18 cellular contexts compared by ENCODE assay signal in genomic region chr3:170040283-170040907, GRCh38. TPM values are rescaled to one million over a fixed set of nuclear protein-coding genes. Genes with fewer than 3 reads are reported as not detected.
DNase-seq lines count a peak whose midpoint lies in the region; ATAC-seq and TF ChIP-seq lines count a peak whose summit lies in the region.
"Had no signal": no experiment of that assay in that cellular context is flagged by ENCODE, and none has a peak within 500 bp of the region (broad histone marks: within the 10 kb centered on the region; RNA-seq: fewer than 3 reads in every experiment).

No MANE protein-coding gene starts in this region.

- intact Hi-C loops in CD4-positive, alpha-beta T cell (cut with DNase I, micrococcal nuclease) = loop anchor here in 1 of 2 experiments (5.0 kb wide), 1 partner anchor 33 kb away; no protein-coding TSS in a partner anchor

- peak overlapping the region; percentile 33 for H3K4me3 ChIP-seq in GM23338
- H3K4me3 ChIP-seq in mucosa of rectum (ENCODE audit: low read length in 2 of 2) = peak overlapping the region; percentile 77 to 100
- H3K4me3 ChIP-seq: lung had no signal

- peak overlapping the region; percentile 40 for H3K4me3 Mint-ChIP-seq in CD4-positive, alpha-beta T cell
- H3K4me3 Mint-ChIP-seq in GM23338 = peak overlapping the region; percentile 66
- H3K4me3 Mint-ChIP-seq: activated CD4-positive, alpha-beta memory T cell treated with anti-CD3 and anti-CD28 coated beads, Interleukin-2, amount 10 ng/mL, durations not matched to agents 7 days and 5 days; T-helper 17 cell had no signal

- H2AFZ ChIP-seq in GM23338 = peak overlapping the region; percentile 9; the same call in 1 of the 2 replicates

- POLR2A ChIA-PET in CD4-positive, alpha-beta T cell (lab: Charles Lee) = interaction anchor here (0.6 to 1.5 kb wide), 3 partner anchors 73 to 208 kb away, joined by 3 to 4 read pairs (median 3); partner anchors contain the start of gene SEC62

- peaks cover 30% of the 10 kb centered on the region for H3K4me1 Mint-ChIP-seq in CD4-positive, alpha-beta T cell (ENCODE audit: low read depth)
- H3K4me1 Mint-ChIP-seq in GM23338 = peaks cover 20% of the 10 kb centered on the region

- no peak overlapping the region for H3K27ac ChIP-seq in CD4-positive, alpha-beta T cell (ENCODE audit: low read depth, low read length)
- H3K27ac ChIP-seq in GM23338 (ENCODE audit: low read depth) (no peak overlapping the region), VCaP (peak overlapping the region; percentile 100), mucosa of rectum (ENCODE audit: low read depth in 2 of 2, low read length in 2 of 2) (peak overlapping the region; percentile 7 to 32)
- H3K27ac ChIP-seq: breast epithelium had no signal

- no peaks in the 10 kb centered on the region for H3K27me3 ChIP-seq in CD4-positive, alpha-beta T cell (ENCODE audit: control insufficient read depth, insufficient read depth, low read length)
- H3K27me3 ChIP-seq in GM23338 (ENCODE audit: insufficient read depth) = no peaks in the 10 kb centered on the region
- H3K27me3 ChIP-seq in mucosa of rectum (ENCODE audit: control insufficient read depth in 2 of 2, insufficient read depth in 2 of 2, low read length in 2 of 2) = no peaks in the 10 kb centered on the region

- no peaks in the 10 kb centered on the region for H3K27me3 Mint-ChIP-seq in CD4-positive, alpha-beta T cell
- H3K27me3 Mint-ChIP-seq in GM23338 (ENCODE audit: insufficient read depth, low read depth, poor library complexity) = no peaks in the 10 kb centered on the region
- H3K27me3 Mint-ChIP-seq: activated CD4-positive, alpha-beta memory T cell treated with anti-CD3 and anti-CD28 coated beads, Interleukin-2, amount 10 ng/mL, durations not matched to agents 7 days and 5 days; T-helper 17 cell had no signal

- H3K4me2 ChIP-seq in GM23338 = peak overlapping the region; percentile 97

- H3K79me2 ChIP-seq in GM23338 (replicated peaks; ENCODE audit: insufficient read depth) = peaks cover 16% of the 10 kb centered on the region; the same call in 1 of the 2 replicates

- peak overlapping the region in 1 of 2 donors; percentile 9 for H3K9ac ChIP-seq in mucosa of rectum (ENCODE audit: low read depth in 1 of 2, low read length in 2 of 2)

- no peaks in the 10 kb centered on the region for H3K9me2 ChIP-seq in GM23338 (ENCODE audit: insufficient read depth)

- CTCF ChIA-PET in CD4-positive, alpha-beta T cell (lab: Charles Lee) = interaction anchor here (1.6 kb wide), 1 partner anchor 277 kb away, joined by 3 read pairs; no protein-coding TSS in a partner anchor

- no peaks in the 10 kb centered on the region for H3K9me3 ChIP-seq in CD4-positive, alpha-beta T cell (ENCODE audit: control insufficient read depth, low read length)
- H3K9me3 ChIP-seq in mucosa of rectum (ENCODE audit: control insufficient read depth in 2 of 2, low read length in 2 of 2) = no peaks in the 10 kb centered on the region
- H3K9me3 ChIP-seq: breast epithelium had no signal

- no peak overlapping the region for H3K27ac Mint-ChIP-seq in CD4-positive, alpha-beta T cell
- peak overlapping the region; percentile 67; the same call in 1 of the 2 replicates for H3K27ac Mint-ChIP-seq in GM23338
- H3K27ac Mint-ChIP-seq: activated CD4-positive, alpha-beta memory T cell treated with anti-CD3 and anti-CD28 coated beads, Interleukin-2, amount 10 ng/mL, durations not matched to agents 7 days and 5 days; T-helper 17 cell had no signal

- H3F3A ChIP-seq in GM23338 (replicated peaks; ENCODE audit: low read depth) = peaks cover 5% of the 10 kb centered on the region

- no peak for TF ChIP-seq CTCF in CD4-positive, alpha-beta T cell (IDR thresholded peaks at IDR 0.05)
- TF ChIP-seq CTCF in GM23338 (conservative IDR thresholded peaks at IDR 0.05; ENCODE audit: low read depth in 2 of 2) (no peak), VCaP (conservative IDR thresholded peaks at IDR 0.05) (no peak)

- H3K36me3 ChIP-seq in GM23338 (ENCODE audit: insufficient read depth) (no peaks in the 10 kb centered on the region), mucosa of rectum (ENCODE audit: control insufficient read depth in 2 of 2, insufficient read depth in 2 of 2, low read length in 2 of 2) (peaks cover 0 to 4% of the 10 kb centered on the region in 2 donors)
- H3K36me3 ChIP-seq: breast epithelium had no signal

- H3K4me1 ChIP-seq in GM23338 (ENCODE audit: insufficient read depth) (peaks cover 20% of the 10 kb centered on the region), mucosa of rectum (ENCODE audit: control insufficient read depth in 2 of 2, insufficient read depth in 2 of 2, low read length in 2 of 2) (peaks cover 8 to 21% of the 10 kb centered on the region in 2 donors)
- H3K4me1 ChIP-seq: breast epithelium had no signal

- no peaks in the 10 kb centered on the region for H4K20me1 ChIP-seq in GM23338 (replicated peaks; ENCODE audit: insufficient read depth)

- ATAC-seq in CD4-positive, alpha-beta T cell (ENCODE audit: poor library complexity) = no peak
- ATAC-seq in GM23338 (no peak), HG02884 (IDR thresholded peaks at IDR 0.05; ENCODE audit: unreplicated experiment) (no peak)
- ATAC-seq: esophagus mucosa, T-helper 17 cell had no signal

- DNase-seq in CD4-positive, alpha-beta T cell = no peak
- DNase-seq in GM23338 (ENCODE audit: low spot score) = peak; percentile 28
- DNase-seq in SIG-M5 (lab: John Stamatoyannopoulos, UW) = no peak
- DNase-seq in activated CD4-positive, alpha-beta T cell treated with anti-CD3 and anti-CD28 coated beads for 48 hours = no peak
- DNase-seq in DMS114 treated with DMSO at 0.1 percent for 48 hours (lab: John Stamatoyannopoulos, UW; ENCODE audit: unreplicated experiment) = no peak
- DNase-seq: activated CD4-positive, alpha-beta memory T cell treated with anti-CD3 and anti-CD28 coated beads, Interleukin-2, amount 10 ng/mL, durations not matched to agents 7 days and 5 days; activated gamma-delta T cell; AML-193; hippocampal formation; KG1; NCI-H2029; T-helper 17 cell had no signal

- H3K9me3 Mint-ChIP-seq in CD4-positive, alpha-beta T cell = no peaks in the 10 kb centered on the region
- no peaks in the 10 kb centered on the region for H3K9me3 Mint-ChIP-seq in GM23338
- H3K9me3 Mint-ChIP-seq: activated CD4-positive, alpha-beta memory T cell treated with anti-CD3 and anti-CD28 coated beads, Interleukin-2, amount 10 ng/mL, durations not matched to agents 7 days and 5 days had no signal

- peaks cover 12% of the 10 kb centered on the region for H3K36me3 Mint-ChIP-seq in CD4-positive, alpha-beta T cell (ENCODE audit: low read depth)
- H3K36me3 Mint-ChIP-seq in GM23338 (ENCODE audit: low read depth) = peaks cover 9% of the 10 kb centered on the region; the same call in 2 of the 3 replicates

RNA-seq across cellular contexts. Expression of gene GPR160, which starts 2.6 kb away (rescaled TPM):
- 1 to 10 TPM; 5.7 TPM for total RNA-seq in CD4-positive, alpha-beta T cell
- 55.7 and 77.0 TPM in 2 replicates for total RNA-seq in GM23338 (2014; rRNA removed; shearing (Covaris generic))
- polyA plus RNA-seq in GM23338 (2016; fragmentation: Nextera tagmentation; extraction: Ambion mirVana) = 37.2 and 39.4 TPM in 2 replicates

Comparison
In these comparisons a context has a peak if more than half of its experiments do, and no peak if none do; other contexts are left out.
1. H3K27ac ChIP-seq: peak in VCaP (single experiment) and mucosa of rectum (2 of 2); none in CD4-positive, alpha-beta T cell (single experiment) and GM23338 (single experiment).